In the genomic region with DNA sequence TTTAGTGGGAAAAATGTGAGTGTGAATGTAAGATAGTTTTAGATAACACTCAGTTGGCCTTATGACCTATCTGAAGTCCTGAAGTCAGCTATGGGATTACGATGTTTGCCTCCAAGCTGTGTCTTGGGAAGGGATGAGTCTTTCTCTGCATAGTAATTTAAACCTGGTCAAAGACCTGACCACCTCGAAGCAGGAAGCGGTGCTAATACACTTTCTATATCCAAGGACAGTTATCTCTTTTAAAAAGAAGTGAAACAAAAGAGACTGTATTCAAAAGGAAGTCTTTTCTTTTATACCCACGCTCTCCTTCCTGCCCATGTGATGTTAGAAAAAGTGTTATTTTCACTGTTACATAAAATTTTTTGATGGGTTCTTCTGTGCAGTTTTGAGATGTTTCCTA, we compare ENCODE assay signal across 9 cellular contexts.
DNase-seq lines count a peak whose midpoint lies in the region; ATAC-seq and TF ChIP-seq lines count a peak whose summit lies in the region.
"Had no signal": no experiment of that assay in that cellular context is flagged by ENCODE, and none has a peak within 500 bp of the region (broad histone marks: within the 10 kb centered on the region; RNA-seq: fewer than 3 reads in every experiment).

No MANE protein-coding gene starts in this region.

- H3K4me2 ChIP-seq in DOHH2 (ENCODE audit: low read length): peak overlapping the region; percentile 21

- DNase-seq in MV-4-11 (lab: John Stamatoyannopoulos, UW): peak; percentile 58
- DNase-seq in dermis blood vessel endothelial cell: peak; percentile 16
- no peak for DNase-seq in HT-29 (ENCODE audit: low spot score)
- DNase-seq in coronary artery (ENCODE audit: low spot score): no peak
- no peak for DNase-seq in adrenal gland
- DNase-seq: NCI-H524 treated with DMSO at 0.1 percent for 48 hours had no signal

- TF ChIP-seq CTCF in DOHH2 (IDR thresholded peaks at IDR 0.05; ENCODE audit: low read depth, low read length, poor library complexity, severe bottlenecking) (no peak), coronary artery (IDR thresholded peaks at IDR 0.05) (no peak), adrenal gland (IDR thresholded peaks at IDR 0.05) (no peak)

- no peaks in the 10 kb centered on the region for H3K9me2 ChIP-seq in DOHH2 (replicated peaks; ENCODE audit: control insufficient read depth, low read length)

- H3K36me3 ChIP-seq in DOHH2 (ENCODE audit: control insufficient read depth, low read length) (no peaks in the 10 kb centered on the region), adrenal gland (replicated peaks in 1 of 2) (no peaks in the 10 kb centered on the region)

- H3K27me3 ChIP-seq in DOHH2 (ENCODE audit: control insufficient read depth, low read length) (no peaks in the 10 kb centered on the region), adrenal gland (no peaks in the 10 kb centered on the region)

- intact Hi-C loops in adrenal gland (cut with DNase I): no loop called here

- TF ChIP-seq POLR2A in adrenal gland (IDR thresholded peaks at IDR 0.05): no peak

- WGBS in adrenal gland, 4 donors: 55 to 61% (median 60%) methylated on average over 4 of the region's 4 CpGs

- H3F3A ChIP-seq in DOHH2 (ENCODE audit: control insufficient read depth, insufficient read depth): no peaks in the 10 kb centered on the region

- no peaks in the 10 kb centered on the region for H3K9me3 ChIP-seq in DOHH2 (ENCODE audit: control insufficient read depth, insufficient read depth, low read length)
- H3K9me3 ChIP-seq in adrenal gland (replicated peaks in 1 of 3): no peaks in the 10 kb centered on the region

- ATAC-seq in GM21447 (IDR thresholded peaks at IDR 0.05; ENCODE audit: unreplicated experiment) (peak; percentile 76), HG03521 (IDR thresholded peaks at IDR 0.05; ENCODE audit: unreplicated experiment) (no peak)

- no peak overlapping the region for H3K4me3 ChIP-seq in DOHH2 (ENCODE audit: low read length)
- no peak overlapping the region for H3K4me3 ChIP-seq in coronary artery
- H3K4me3 ChIP-seq in adrenal gland: no peak overlapping the region

- H3K79me2 ChIP-seq in DOHH2 (ENCODE audit: control insufficient read depth, low read length): peaks cover 19% of the 10 kb centered on the region

- H3K4me1 ChIP-seq in DOHH2 (ENCODE audit: control insufficient read depth, low read length) (peaks cover 12% of the 10 kb centered on the region), adrenal gland (replicated peaks in 1 of 2) (peaks cover 22 to 32% of the 10 kb centered on the region in 2 donors)

- H4K20me1 ChIP-seq in DOHH2 (ENCODE audit: control insufficient read depth, insufficient read depth, low read depth, low read length): peaks cover 5% of the 10 kb centered on the region; the same call in 1 of the 2 replicates

- H3K27ac ChIP-seq in DOHH2 (ENCODE audit: low read depth, low read length): no peak overlapping the region
- no peak overlapping the region for H3K27ac ChIP-seq in coronary artery
- H3K27ac ChIP-seq in adrenal gland: no peak overlapping the region

Comparison
In these comparisons a context has a peak if more than half of its experiments do, and no peak if none do; other contexts are left out.
1. DNase-seq: peak in MV-4-11 (single experiment) and dermis blood vessel endothelial cell (single experiment); none in HT-29 (single experiment), coronary artery (single experiment) and adrenal gland (0 of 7).